Comparison of ENCODE assay signal across 23 cellular contexts in the genomic region with DNA sequence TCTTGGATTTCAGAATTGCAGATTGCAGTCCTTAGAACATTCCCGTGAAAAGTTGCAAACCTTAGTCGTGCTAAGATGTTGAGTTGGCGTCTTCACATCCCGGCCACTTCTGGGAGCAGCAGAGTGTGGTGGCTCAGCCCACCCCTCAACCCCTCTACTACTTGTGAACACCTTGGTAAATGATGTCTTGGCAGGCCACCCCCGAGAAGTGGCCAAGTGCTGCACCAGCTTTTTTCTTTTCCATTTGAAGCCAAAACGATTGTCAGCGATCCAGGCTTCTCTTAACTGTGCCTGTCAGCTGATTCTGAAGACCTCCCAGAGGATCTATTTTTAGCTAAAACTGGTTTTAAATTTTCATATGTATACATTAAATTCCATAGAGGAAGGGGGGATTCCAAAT.
"Had no signal": no experiment of that assay in that cellular context is flagged by ENCODE, and none has a peak within 500 bp of the region (broad histone marks: within the 10 kb centered on the region; RNA-seq: fewer than 3 reads in every experiment).

No MANE protein-coding gene starts in this region.

- H3K36me3 Mint-ChIP-seq: activated naive CD4-positive, alpha-beta T cell treated with anti-CD3 and anti-CD28 coated beads, Interleukin-2, amount 10 ng/mL, durations not matched to agents 7 days and 5 days; naive B cell had no signal

- H3K27me3 ChIP-seq: esophagus squamous epithelium, right lobe of liver, suprapubic skin, upper lobe of right lung had no signal

- H3K9me3 Mint-ChIP-seq: activated naive CD4-positive, alpha-beta T cell treated with anti-CD3 and anti-CD28 coated beads, Interleukin-2, amount 10 ng/mL, durations not matched to agents 7 days and 5 days had no signal

- H3K27ac ChIP-seq: esophagus squamous epithelium, right lobe of liver, suprapubic skin, upper lobe of right lung had no signal

- ATAC-seq: activated CD8-positive, alpha-beta T cell treated with anti-CD3 and anti-CD28 coated beads for 36 hours; mucosa of descending colon; right lobe of liver; stimulated activated naive CD8-positive, alpha-beta T cell treated with anti-CD3 and anti-CD28 coated beads, Interleukin-15, amount 100 ng/mL, for 72 hours; upper lobe of right lung had no signal

- H3K4me1 Mint-ChIP-seq: activated naive CD4-positive, alpha-beta T cell treated with anti-CD3 and anti-CD28 coated beads, Interleukin-2, amount 10 ng/mL, durations not matched to agents 7 days and 5 days; memory B cell; naive B cell; neural crest cell; stimulated activated naive CD8-positive, alpha-beta T cell treated with anti-CD3 and anti-CD28 coated beads, Interleukin-15, amount 100 ng/mL, for 72 hours had no signal

- DNase-seq: activated CD4-positive, alpha-beta T cell treated with anti-CD3 and anti-CD28 coated beads for 48 hours; activated CD4-positive, CD25-positive, alpha-beta regulatory T cell; activated CD8-positive, alpha-beta T cell treated with anti-CD3 and anti-CD28 coated beads for 36 hours; activated naive CD4-positive, alpha-beta T cell treated with anti-CD3 and anti-CD28 coated beads, Interleukin-2, amount 10 ng/mL, durations not matched to agents 7 days and 5 days; activated T-cell treated with anti-CD3 and anti-CD28 coated beads, Interleukin-2, amount 50 U/mL, for 1 hour; dermis blood vessel endothelial cell; effector memory CD4-positive, alpha-beta T cell; esophagus squamous epithelium; foreskin fibroblast; kidney glomerular epithelial cell; mucosa of descending colon; naive B cell; right lobe of liver; SK-N-SH; small intestine; stimulated activated CD4-positive, alpha-beta T cell treated with anti-CD3 and anti-CD28 coated beads, Interleukin-15, amount 100 ng/mL, for 24 hours; stimulated activated CD4-positive, alpha-beta T cell treated with anti-CD3 and anti-CD28 coated beads, Interleukin-2, amount 100 ng/mL, for 48 hours; stimulated activated naive CD8-positive, alpha-beta T cell treated with anti-CD3 and anti-CD28 coated beads, Interleukin-15, amount 100 ng/mL, for 72 hours; upper lobe of right lung had no signal

- H3K4me3 ChIP-seq: esophagus squamous epithelium, mucosa of descending colon, right lobe of liver, suprapubic skin, upper lobe of right lung had no signal

- H3K27ac Mint-ChIP-seq: activated CD8-positive, alpha-beta T cell treated with anti-CD3 and anti-CD28 coated beads for 36 hours; activated naive CD4-positive, alpha-beta T cell treated with anti-CD3 and anti-CD28 coated beads, Interleukin-2, amount 10 ng/mL, durations not matched to agents 7 days and 5 days; memory B cell; naive B cell; stimulated activated naive CD8-positive, alpha-beta T cell treated with anti-CD3 and anti-CD28 coated beads, Interleukin-15, amount 100 ng/mL, for 72 hours; T-helper 2 cell treated with Interferon-gamma antibody and Interleukin-4, amounts not matched to agents 5 μg/mL and 100 μg/mL, for 36 hours had no signal

- H3K27me3 Mint-ChIP-seq: activated naive CD4-positive, alpha-beta T cell treated with anti-CD3 and anti-CD28 coated beads, Interleukin-2, amount 10 ng/mL, durations not matched to agents 7 days and 5 days; stimulated activated naive CD8-positive, alpha-beta T cell treated with anti-CD3 and anti-CD28 coated beads, Interleukin-15, amount 100 ng/mL, for 72 hours had no signal

- H3K4me3 Mint-ChIP-seq: activated CD8-positive, alpha-beta T cell treated with anti-CD3 and anti-CD28 coated beads for 36 hours; activated naive CD4-positive, alpha-beta T cell treated with anti-CD3 and anti-CD28 coated beads, Interleukin-2, amount 10 ng/mL, durations not matched to agents 7 days and 5 days; memory B cell; naive B cell; neural crest cell; stimulated activated naive CD8-positive, alpha-beta T cell treated with anti-CD3 and anti-CD28 coated beads, Interleukin-15, amount 100 ng/mL, for 72 hours; T-helper 2 cell treated with Interferon-gamma antibody and Interleukin-4, amounts not matched to agents 5 μg/mL and 100 μg/mL, for 36 hours had no signal

- H3K4me1 ChIP-seq: esophagus squamous epithelium, right lobe of liver, suprapubic skin, upper lobe of right lung had no signal

- H3K36me3 ChIP-seq: esophagus squamous epithelium, right lobe of liver, suprapubic skin, upper lobe of right lung had no signal

- H3K9me3 ChIP-seq: right lobe of liver, SK-N-SH, suprapubic skin, upper lobe of right lung had no signal
